In genomic region chr3:184811999-184812844, GRCh38 we compare ENCODE assay signal across 8 cellular contexts. TPM values are rescaled to one million over a fixed set of nuclear protein-coding genes. Genes with fewer than 3 reads are reported as not detected.
A peak's percentile ranks its signal among the peaks of the same experiment; 100 is the strongest.
DNase-seq lines count a peak whose midpoint lies in the region; ATAC-seq lines count a peak whose summit lies in the region.

TSS of gene VPS8 (plus strand) at chr3:184812166. CDS start at chr3:184824633, 12,467 bp downstream.

- H3K27ac Mint-ChIP-seq in activated CD4-positive, alpha-beta T cell treated with anti-CD3 and anti-CD28 coated beads, Interleukin-2, amount 10 ng/mL, durations not matched to agents 24 days and 14 days = peak within 1 kb of the TSS; percentile 97

- peaks cover 3% of the 10 kb centered on the region for H3K9me3 Mint-ChIP-seq in activated CD4-positive, alpha-beta T cell treated with anti-CD3 and anti-CD28 coated beads, Interleukin-2, amount 10 ng/mL, durations not matched to agents 24 days and 14 days

- H3K36me3 Mint-ChIP-seq in activated CD4-positive, alpha-beta T cell treated with anti-CD3 and anti-CD28 coated beads, Interleukin-2, amount 10 ng/mL, durations not matched to agents 24 days and 14 days (ENCODE audit: low read depth) = peaks cover 20% of the 10 kb centered on the region

- ATAC-seq in GM19324 (IDR thresholded peaks at IDR 0.05; ENCODE audit: low FRiP score, unreplicated experiment) (peak; percentile 93), HG03469 (IDR thresholded peaks at IDR 0.05; ENCODE audit: unreplicated experiment) (peak; percentile 64), left lobe of liver (peak; percentile 98)

- H3K4me1 Mint-ChIP-seq in activated CD4-positive, alpha-beta T cell treated with anti-CD3 and anti-CD28 coated beads, Interleukin-2, amount 10 ng/mL, durations not matched to agents 24 days and 14 days = peaks cover 58% of the 10 kb centered on the region

- H3K4me3 Mint-ChIP-seq in activated CD4-positive, alpha-beta T cell treated with anti-CD3 and anti-CD28 coated beads, Interleukin-2, amount 10 ng/mL, durations not matched to agents 24 days and 14 days = peak within 1 kb of the TSS; percentile 97

- DNase-seq in C1 segment of cervical spinal cord (lab: John Stamatoyannopoulos, UW) (peak; percentile 72 to 96 (median 91)), NCI-H526 (lab: John Stamatoyannopoulos, UW) (peak; percentile 90 to 98), dedifferentiated amniotic fluid mesenchymal stem cell (ENCODE audit: extremely low spot score) (peak; percentile 96), left lobe of liver (ENCODE audit: low spot score) (peak; percentile 97)
- peak; percentile 99 for DNase-seq in activated CD4-positive, alpha-beta T cell treated with anti-CD3 and anti-CD28 coated beads, Interleukin-2, amount 10 ng/mL, durations not matched to agents 24 days and 14 days
- DNase-seq in stimulated activated CD4-positive, alpha-beta T cell treated with anti-CD3 and anti-CD28 coated beads, Interleukin-2, amount 100 ng/mL, for 4 hours (ENCODE audit: low read depth) = peak; percentile 96

- intact Hi-C loops in activated CD4-positive, alpha-beta T cell treated with anti-CD3 and anti-CD28 coated beads, Interleukin-2, amount 10 ng/mL, durations not matched to agents 24 days and 14 days (cut with micrococcal nuclease) = loop anchor here (1.0 to 5.0 kb wide), 6 partner anchors 60 to 795 kb away; partner anchors contain the start of genes ABCC5, MAGEF1 and TMEM41A

- peaks cover 3% of the 10 kb centered on the region for H3K27me3 Mint-ChIP-seq in activated CD4-positive, alpha-beta T cell treated with anti-CD3 and anti-CD28 coated beads, Interleukin-2, amount 10 ng/mL, durations not matched to agents 24 days and 14 days

RNA-seq across cellular contexts. Expression of gene VPS8, which starts in this region (rescaled TPM):
- 33.6 and 33.9 TPM in 2 replicates for total RNA-seq in activated CD4-positive, alpha-beta T cell treated with anti-CD3 and anti-CD28 coated beads, Interleukin-2, amount 10 ng/mL, durations not matched to agents 24 days and 14 days
- total RNA-seq in left lobe of liver = 16.4 TPM

Comparison
In these comparisons a context has a peak if more than half of its experiments do, and no peak if none do; other contexts are left out.
1. Peak in every context shown above with its lines: DNase-seq and ATAC-seq.